Comparison of ENCODE assay signal across 26 cellular contexts in genomic region chr9:87602933-87603643, GRCh38.
A peak's percentile ranks its signal among the peaks of the same experiment; 100 is the strongest.
DNase-seq lines count a peak whose midpoint lies in the region; TF ChIP-seq lines count a peak whose summit lies in the region.
"Had no signal": no experiment of that assay in that cellular context is flagged by ENCODE, and none has a peak within 500 bp of the region (broad histone marks: within the 10 kb centered on the region; RNA-seq: fewer than 3 reads in every experiment).

No MANE protein-coding gene starts in this region.

- TF ChIP-seq EP300 in neural cell (conservative IDR thresholded peaks at IDR 0.05; ENCODE audit: poor library complexity, severe bottlenecking): peak; percentile 50

- no peak for TF ChIP-seq RAD21 in neural cell (conservative IDR thresholded peaks at IDR 0.05)

- H3K4me1 Mint-ChIP-seq in activated CD4-positive, alpha-beta T cell treated with anti-CD3 and anti-CD28 coated beads, Interleukin-2, amount 10 ng/mL, durations not matched to agents 7 days and 5 days: peaks cover 16% of the 10 kb centered on the region

- no TSS peak for BruUV-seq in A673 (replicated peaks; lab: Mats Ljungman, UMichigan)

- H4K20me1 ChIP-seq in neural cell (ENCODE audit: insufficient read depth): no peaks in the 10 kb centered on the region

- peaks cover 5% of the 10 kb centered on the region for H3K9me3 Mint-ChIP-seq in activated CD4-positive, alpha-beta T cell treated with anti-CD3 and anti-CD28 coated beads, Interleukin-2, amount 10 ng/mL, durations not matched to agents 7 days and 5 days

- peaks cover 12% of the 10 kb centered on the region for H3K27me3 Mint-ChIP-seq in activated CD4-positive, alpha-beta T cell treated with anti-CD3 and anti-CD28 coated beads, Interleukin-2, amount 10 ng/mL, durations not matched to agents 7 days and 5 days

- H3K27ac ChIP-seq in A673 (ENCODE audit: low read depth, low read length, poor library complexity, severe bottlenecking) (peak overlapping the region; percentile 72), SK-N-MC (peak overlapping the region; percentile 40; the same call in 1 of the 2 replicates), neural cell (ENCODE audit: low read length) (peak overlapping the region; percentile 55)
- H3K27ac ChIP-seq: adrenal gland, brain microvascular endothelial cell, GM23248, left ventricle myocardium inferior, uterus had no signal

- no peaks in the 10 kb centered on the region for H3K27me3 ChIP-seq in A673 (replicated peaks; ENCODE audit: insufficient read depth, low read depth, low read length, poor library complexity)
- no peaks in the 10 kb centered on the region for H3K27me3 ChIP-seq in neural cell (ENCODE audit: insufficient read depth, low read depth, low read length)
- H3K27me3 ChIP-seq in BE2C: no peaks in the 10 kb centered on the region
- H3K27me3 ChIP-seq: adrenal gland, brain microvascular endothelial cell, uterus had no signal

- peaks cover 96% of the 10 kb centered on the region for H3K4me1 ChIP-seq in A673 (ENCODE audit: insufficient read depth, low read length, poor library complexity, severe bottlenecking)
- peaks cover 16% of the 10 kb centered on the region for H3K4me1 ChIP-seq in BE2C
- H3K4me1 ChIP-seq: uterus had no signal

- no peak overlapping the region for H3K4me3 Mint-ChIP-seq in activated CD4-positive, alpha-beta T cell treated with anti-CD3 and anti-CD28 coated beads, Interleukin-2, amount 10 ng/mL, durations not matched to agents 7 days and 5 days
- H3K4me3 Mint-ChIP-seq: activated T-cell treated with anti-CD3 and anti-CD28 coated beads, Interleukin-2, amount 50 U/mL, for 72 hours; CD14-positive monocyte; T-cell had no signal

- H3K9ac ChIP-seq in SK-N-MC (ENCODE audit: insufficient read length): no peak overlapping the region
- H3K9ac ChIP-seq in neural cell (ENCODE audit: low read length): peak overlapping the region; percentile 18
- H3K9ac ChIP-seq: GM23248 had no signal

- H2AFZ ChIP-seq in neural cell (ENCODE audit: low read depth, low read length): no peak overlapping the region
- H2AFZ ChIP-seq: GM23248 had no signal

- H3K4me3 ChIP-seq in A673 (ENCODE audit: low read depth, low read length, poor library complexity, severe bottlenecking): no peak overlapping the region
- H3K4me3 ChIP-seq in SK-N-MC: 0 out of 2 replicates have a peak overlapping the region, but pooled peaks have one; percentile 4
- peak overlapping the region; percentile 28 for H3K4me3 ChIP-seq in neural cell (ENCODE audit: low read length)
- H3K4me3 ChIP-seq in BE2C (ENCODE audit: low read depth, low read length): no peak overlapping the region
- H3K4me3 ChIP-seq: adrenal gland, GM23248, K562, left ventricle myocardium inferior, uterus had no signal

- H3K4me2 ChIP-seq in neural cell (ENCODE audit: low read length): no peak overlapping the region

- H3K27ac Mint-ChIP-seq in activated CD4-positive, alpha-beta T cell treated with anti-CD3 and anti-CD28 coated beads, Interleukin-2, amount 10 ng/mL, durations not matched to agents 7 days and 5 days: no peak overlapping the region
- H3K27ac Mint-ChIP-seq: activated T-cell treated with anti-CD3 and anti-CD28 coated beads, Interleukin-2, amount 50 U/mL, for 72 hours; T-cell had no signal

- H3K36me3 ChIP-seq in A673 (ENCODE audit: insufficient read depth, low read length, poor library complexity, severe bottlenecking) (peaks cover 32% of the 10 kb centered on the region), SK-N-MC (ENCODE audit: insufficient read depth, low read length) (peaks cover 13% of the 10 kb centered on the region), neural cell (ENCODE audit: insufficient read depth, low read length) (no peaks in the 10 kb centered on the region), BE2C (peaks cover 15% of the 10 kb centered on the region)
- H3K36me3 ChIP-seq: adrenal gland, brain microvascular endothelial cell, left ventricle myocardium inferior, uterus had no signal

- H3K36me3 Mint-ChIP-seq in activated CD4-positive, alpha-beta T cell treated with anti-CD3 and anti-CD28 coated beads, Interleukin-2, amount 10 ng/mL, durations not matched to agents 7 days and 5 days (ENCODE audit: low read depth): no peaks in the 10 kb centered on the region
- H3K36me3 Mint-ChIP-seq: T-cell had no signal

- no peaks in the 10 kb centered on the region for H3K79me2 ChIP-seq in neural cell (replicated peaks; ENCODE audit: insufficient read depth, low read length)

- CTCF ChIA-PET in A673 (lab: Charles Lee): no interaction called here
- CTCF ChIA-PET in activated CD4-positive, alpha-beta T cell treated with anti-CD3 and anti-CD28 coated beads, Interleukin-2, amount 10 ng/mL, durations not matched to agents 7 days and 5 days (lab: Charles Lee): no interaction called here

- DNase-seq in A673 (ENCODE audit: low spot score) (peak; percentile 68), SK-N-MC (ENCODE audit: low read depth, low spot score) (no peak), foreskin melanocyte (peak; percentile 63), BE2C (no peak), COR-L47 (lab: John Stamatoyannopoulos, UW) (no peak)
- no peak for DNase-seq in activated CD4-positive, alpha-beta T cell treated with anti-CD3 and anti-CD28 coated beads, Interleukin-2, amount 50 U/mL, for 48 hours
- no peak for DNase-seq in activated CD4-positive, alpha-beta T cell treated with anti-CD3 and anti-CD28 coated beads, Interleukin-2, amount 10 ng/mL, durations not matched to agents 7 days and 5 days
- DNase-seq: 8988T; activated CD4-positive, alpha-beta T cell treated with anti-CD3 and anti-CD28 coated beads, Interleukin-2, amount 50 U/mL, for 4 hours; activated T-cell treated with anti-CD3 and anti-CD28 coated beads, Interleukin-2, amount 50 U/mL, for 72 hours; adrenal gland; brain microvascular endothelial cell; effector CD4-positive, alpha-beta T cell; GM23248; head of caudate nucleus; islet precursor cell; left ventricle myocardium inferior; NCI-H1048; NCI-H1694; RPMI8226; stimulated activated naive CD8-positive, alpha-beta T cell treated with anti-CD3 and anti-CD28 coated beads, Interleukin-15, Interleukin-2, amounts not matched to agents 100 U/mL and 50 U/mL, for 24 hours; T-cell; uterus had no signal

- intact Hi-C loops in A673 (cut with micrococcal nuclease; ENCODE audit: unreplicated experiment): loop anchor here (5.0 kb wide), 1 partner anchor 71 kb away; no protein-coding TSS in a partner anchor

- no peak for TF ChIP-seq CTCF in A673 (conservative IDR thresholded peaks at IDR 0.05; ENCODE audit: low read depth, low read length)
- no peak for TF ChIP-seq CTCF in neural cell (IDR thresholded peaks at IDR 0.05; ENCODE audit: poor library complexity, severe bottlenecking)
- TF ChIP-seq CTCF in BE2C (IDR thresholded peaks at IDR 0.05; ENCODE audit: low read depth, low read length): no peak

- H3K9me2 ChIP-seq in neural cell (ENCODE audit: insufficient read depth, low read length): no peaks in the 10 kb centered on the region

- H3F3A ChIP-seq in neural cell (ENCODE audit: insufficient read depth, low read length, poor library complexity, severe bottlenecking): no peaks in the 10 kb centered on the region

- H3K9me3 ChIP-seq in A673 (ENCODE audit: low read depth, low read length, poor library complexity, severe bottlenecking) (no peaks in the 10 kb centered on the region), SK-N-MC (ENCODE audit: low read depth, low read length) (no peaks in the 10 kb centered on the region), neural cell (ENCODE audit: low read length) (no peaks in the 10 kb centered on the region), BE2C (no peaks in the 10 kb centered on the region)
- H3K9me3 ChIP-seq: adrenal gland, left ventricle myocardium inferior, uterus had no signal

- POLR2A ChIA-PET in A673 (lab: Charles Lee; ENCODE audit: low non-redundant PET): interaction anchor here (0.6 kb wide), 1 partner anchor 101 kb away, joined by 3 read pairs; no protein-coding TSS in a partner anchor
- POLR2A ChIA-PET in activated CD4-positive, alpha-beta T cell treated with anti-CD3 and anti-CD28 coated beads, Interleukin-2, amount 10 ng/mL, durations not matched to agents 7 days and 5 days (lab: Charles Lee): no interaction called here

TF ChIP-seq in neural cell, 6 proteins besides CTCF, POLR2A, EP300 and RAD21:
- TF ChIP-seq REST (IDR thresholded peaks at IDR 0.05; ENCODE audit: borderline replicate concordance) (no peak), EZH2 (IDR thresholded peaks at IDR 0.05; ENCODE audit: borderline replicate concordance, insufficient read depth, low read length, poor library complexity, severe bottlenecking) (no peak), TAF1 (IDR thresholded peaks at IDR 0.05; ENCODE audit: low read depth) (no peak), SMC3 (conservative IDR thresholded peaks at IDR 0.05; ENCODE audit: poor library complexity) (no peak), POLR2AphosphoS5 (IDR thresholded peaks at IDR 0.05) (no peak), MXI1 (conservative IDR thresholded peaks at IDR 0.05; ENCODE audit: poor library complexity, severe bottlenecking) (no peak)

Comparison
In these comparisons a context has a peak if more than half of its experiments do, and no peak if none do; other contexts are left out.
1. DNase-seq: peak in A673 (single experiment) and foreskin melanocyte (single experiment); none in SK-N-MC (single experiment), BE2C (single experiment), COR-L47 (single experiment), activated CD4-positive, alpha-beta T cell treated with anti-CD3 and anti-CD28 coated beads, Interleukin-2, amount 50 U/mL, for 48 hours (0 of 2) and activated CD4-positive, alpha-beta T cell treated with anti-CD3 and anti-CD28 coated beads, Interleukin-2, amount 10 ng/mL, durations not matched to agents 7 days and 5 days (single experiment).
2. H3K4me3 ChIP-seq: peak in SK-N-MC (single experiment) and neural cell (single experiment); none in A673 (single experiment) and BE2C (single experiment).
3. Peak in every context shown above with its lines, with median percentiles within 50 percentile points of each other: H3K27ac ChIP-seq.